Comparison of ENCODE assay signal across 11 cellular contexts in genomic region chr9:134267305-134268265, GRCh38. TPM values are rescaled to one million over a fixed set of nuclear protein-coding genes. Genes with fewer than 3 reads are reported as not detected.
DNase-seq lines count a peak whose midpoint lies in the region; ATAC-seq, FAIRE-seq and TF ChIP-seq lines count a peak whose summit lies in the region.
"Had no signal": no experiment of that assay in that cellular context is flagged by ENCODE, and none has a peak within 500 bp of the region (broad histone marks: within the 10 kb centered on the region; RNA-seq: fewer than 3 reads in every experiment).

No MANE protein-coding gene starts in this region.

- peaks cover 43 to 58% of the 10 kb centered on the region in 2 donors for H3K4me1 Mint-ChIP-seq in stimulated activated naive B cell treated with anti-CD40 and anti-IgM and Interleukin-4, amounts not matched to agents 10 μg/mL and 1 μg/mL and 100 μg/mL, for 72 hours
- peaks cover 0 to 10% of the 10 kb centered on the region in 2 donors for H3K4me1 Mint-ChIP-seq in effector memory CD8-positive, alpha-beta T cell (ENCODE audit: low read depth in 2 of 2)

- H3K27me3 ChIP-seq in H7 (ENCODE audit: control insufficient read depth, insufficient read depth, low read length) (no peaks in the 10 kb centered on the region), WERI-Rb-1 (ENCODE audit: insufficient read depth, low read depth, severe bottlenecking) (no peaks in the 10 kb centered on the region), kidney epithelial cell (ENCODE audit: control insufficient read depth, insufficient read depth, low read length) (peaks cover 61% of the 10 kb centered on the region)

- H3K4me3 ChIP-seq in H7 (ENCODE audit: insufficient read depth, low read depth, low read length) (no peak overlapping the region), WERI-Rb-1 (ENCODE audit: low read depth, low read length) (no peak overlapping the region), kidney epithelial cell (ENCODE audit: low read depth, low read length) (no peak overlapping the region), kidney (ENCODE audit: low read length in 2 of 2) (no peak overlapping the region)
- H3K4me3 ChIP-seq: sigmoid colon had no signal

- peak; percentile 1 to 12 for ATAC-seq in stimulated activated naive B cell treated with anti-CD40 and anti-IgM and Interleukin-4, amounts not matched to agents 10 μg/mL and 1 μg/mL and 100 μg/mL, for 72 hours (replicated peaks)
- ATAC-seq in HG03139 (IDR thresholded peaks at IDR 0.05; ENCODE audit: unreplicated experiment): no peak
- ATAC-seq in effector memory CD8-positive, alpha-beta T cell (replicated peaks): no peak

- peaks cover 23 to 43% of the 10 kb centered on the region in 2 donors for H3K27me3 Mint-ChIP-seq in stimulated activated naive B cell treated with anti-CD40 and anti-IgM and Interleukin-4, amounts not matched to agents 10 μg/mL and 1 μg/mL and 100 μg/mL, for 72 hours
- H3K27me3 Mint-ChIP-seq in effector memory CD8-positive, alpha-beta T cell: peaks cover 15 to 79% of the 10 kb centered on the region in 2 donors

- peaks cover 6 to 9% of the 10 kb centered on the region in 2 donors for H3K4me1 ChIP-seq in kidney (ENCODE audit: control insufficient read depth in 1 of 2, insufficient read depth in 1 of 2, low read depth in 1 of 2, low read length in 2 of 2)
- H3K4me1 ChIP-seq: sigmoid colon had no signal

- DNase-seq in H7: peak; percentile 90
- DNase-seq in WERI-Rb-1: peak; percentile 60
- no peak for DNase-seq in kidney epithelial cell (ENCODE audit: low read depth)
- no peak for DNase-seq in stimulated activated naive B cell treated with anti-CD40 and anti-IgM and Interleukin-4, amounts not matched to agents 10 μg/mL and 1 μg/mL and 100 μg/mL, for 72 hours
- no peak for DNase-seq in kidney
- DNase-seq in effector memory CD8-positive, alpha-beta T cell: no peak
- DNase-seq: activated gamma-delta T cell treated with Interleukin-2 at 50 U/mL for 16 hours, NCI-H2107, sigmoid colon had no signal

- H3K36me3 ChIP-seq in H7 (replicated peaks; ENCODE audit: control insufficient read depth, insufficient read depth, low read length) (no peaks in the 10 kb centered on the region), WERI-Rb-1 (no peaks in the 10 kb centered on the region), kidney epithelial cell (ENCODE audit: control insufficient read depth, insufficient read depth, low read length) (no peaks in the 10 kb centered on the region), kidney (ENCODE audit: control insufficient read depth in 1 of 2, insufficient read depth in 2 of 2, low read length in 2 of 2) (no peaks in the 10 kb centered on the region)
- H3K36me3 ChIP-seq: sigmoid colon had no signal

- H3K9me3 Mint-ChIP-seq in stimulated activated naive B cell treated with anti-CD40 and anti-IgM and Interleukin-4, amounts not matched to agents 10 μg/mL and 1 μg/mL and 100 μg/mL, for 72 hours: peaks cover 0 to 2% of the 10 kb centered on the region in 2 donors
- H3K9me3 Mint-ChIP-seq in effector memory CD8-positive, alpha-beta T cell: no peaks in the 10 kb centered on the region
- H3K9me3 Mint-ChIP-seq: T-helper 1 cell treated with Interleukin-12 subunit alpha and Interleukin-12 subunit beta and Interleukin-4 antibody, amounts not matched to agents 30 μg/mL and 1 μg/mL, for 36 hours had no signal

- H3K4me3 Mint-ChIP-seq in stimulated activated naive B cell treated with anti-CD40 and anti-IgM and Interleukin-4, amounts not matched to agents 10 μg/mL and 1 μg/mL and 100 μg/mL, for 72 hours: peak overlapping the region in 1 of 2 donors; percentile 46
- no peak overlapping the region for H3K4me3 Mint-ChIP-seq in effector memory CD8-positive, alpha-beta T cell
- H3K4me3 Mint-ChIP-seq: T-helper 1 cell treated with Interleukin-12 subunit alpha and Interleukin-12 subunit beta and Interleukin-4 antibody, amounts not matched to agents 30 μg/mL and 1 μg/mL, for 36 hours had no signal

- intact Hi-C loops in kidney (cut with DNase I): no loop called here

- no peak for FAIRE-seq in kidney (lab: Jason Lieb, UNC)

- no peaks in the 10 kb centered on the region for H3K9me3 ChIP-seq in WERI-Rb-1 (ENCODE audit: severe bottlenecking)
- H3K9me3 ChIP-seq in kidney (ENCODE audit: control insufficient read depth in 1 of 2, low read length in 2 of 2): no peaks in the 10 kb centered on the region
- H3K9me3 ChIP-seq: sigmoid colon had no signal

- H3K9ac ChIP-seq in kidney (ENCODE audit: low read length in 2 of 2): no peak overlapping the region

- peak; percentile 59 for TF ChIP-seq CTCF in WERI-Rb-1 (IDR thresholded peaks at IDR 0.05; ENCODE audit: low read depth, low read length)
- peak; percentile 12 for TF ChIP-seq CTCF in kidney epithelial cell (IDR thresholded peaks at IDR 0.05; ENCODE audit: insufficient read depth, low read length, poor library complexity, severe bottlenecking)
- no peak for TF ChIP-seq CTCF in kidney (IDR thresholded peaks at IDR 0.05; ENCODE audit: borderline replicate concordance, extremely low read depth, insufficient read depth)

- peaks cover 0 to 3% of the 10 kb centered on the region in 2 donors for H3K36me3 Mint-ChIP-seq in stimulated activated naive B cell treated with anti-CD40 and anti-IgM and Interleukin-4, amounts not matched to agents 10 μg/mL and 1 μg/mL and 100 μg/mL, for 72 hours
- H3K36me3 Mint-ChIP-seq in effector memory CD8-positive, alpha-beta T cell (ENCODE audit: insufficient read depth): no peaks in the 10 kb centered on the region

- H3K27ac Mint-ChIP-seq in stimulated activated naive B cell treated with anti-CD40 and anti-IgM and Interleukin-4, amounts not matched to agents 10 μg/mL and 1 μg/mL and 100 μg/mL, for 72 hours: no peak overlapping the region
- no peak overlapping the region for H3K27ac Mint-ChIP-seq in effector memory CD8-positive, alpha-beta T cell
- H3K27ac Mint-ChIP-seq: T-helper 1 cell treated with Interleukin-12 subunit alpha and Interleukin-12 subunit beta and Interleukin-4 antibody, amounts not matched to agents 30 μg/mL and 1 μg/mL, for 36 hours had no signal

- H3K27ac ChIP-seq in WERI-Rb-1 (no peak overlapping the region), kidney (ENCODE audit: low read depth in 2 of 2, low read length in 2 of 2) (no peak overlapping the region)
- H3K27ac ChIP-seq: sigmoid colon had no signal

RNA-seq across cellular contexts. Expression of gene RXRA, which starts 58.7 kb away (rescaled TPM):
- total RNA-seq in H7 (2014; rRNA removed; shearing (Covaris generic)): 17.7 and 23.2 TPM in 2 replicates
- 15.0 and 19.7 TPM in 2 replicates for total RNA-seq in kidney epithelial cell
- 49.5 TPM for total RNA-seq in kidney
- 24.0 TPM for polyA plus RNA-seq in kidney (ENCODE audit: insufficient read depth, low read depth, low replicate concordance)

Comparison
In these comparisons a context has a peak if more than half of its experiments do, and no peak if none do; other contexts are left out.
1. DNase-seq: peak in H7 (single experiment) and WERI-Rb-1 (single experiment); none in kidney epithelial cell (single experiment), stimulated activated naive B cell treated with anti-CD40 and anti-IgM and Interleukin-4, amounts not matched to agents 10 μg/mL and 1 μg/mL and 100 μg/mL, for 72 hours (single experiment), kidney (single experiment) and effector memory CD8-positive, alpha-beta T cell (0 of 3).
2. ATAC-seq: peak in stimulated activated naive B cell treated with anti-CD40 and anti-IgM and Interleukin-4, amounts not matched to agents 10 μg/mL and 1 μg/mL and 100 μg/mL, for 72 hours (2 of 2); none in HG03139 (single experiment) and effector memory CD8-positive, alpha-beta T cell (single experiment).